In the genomic region with DNA sequence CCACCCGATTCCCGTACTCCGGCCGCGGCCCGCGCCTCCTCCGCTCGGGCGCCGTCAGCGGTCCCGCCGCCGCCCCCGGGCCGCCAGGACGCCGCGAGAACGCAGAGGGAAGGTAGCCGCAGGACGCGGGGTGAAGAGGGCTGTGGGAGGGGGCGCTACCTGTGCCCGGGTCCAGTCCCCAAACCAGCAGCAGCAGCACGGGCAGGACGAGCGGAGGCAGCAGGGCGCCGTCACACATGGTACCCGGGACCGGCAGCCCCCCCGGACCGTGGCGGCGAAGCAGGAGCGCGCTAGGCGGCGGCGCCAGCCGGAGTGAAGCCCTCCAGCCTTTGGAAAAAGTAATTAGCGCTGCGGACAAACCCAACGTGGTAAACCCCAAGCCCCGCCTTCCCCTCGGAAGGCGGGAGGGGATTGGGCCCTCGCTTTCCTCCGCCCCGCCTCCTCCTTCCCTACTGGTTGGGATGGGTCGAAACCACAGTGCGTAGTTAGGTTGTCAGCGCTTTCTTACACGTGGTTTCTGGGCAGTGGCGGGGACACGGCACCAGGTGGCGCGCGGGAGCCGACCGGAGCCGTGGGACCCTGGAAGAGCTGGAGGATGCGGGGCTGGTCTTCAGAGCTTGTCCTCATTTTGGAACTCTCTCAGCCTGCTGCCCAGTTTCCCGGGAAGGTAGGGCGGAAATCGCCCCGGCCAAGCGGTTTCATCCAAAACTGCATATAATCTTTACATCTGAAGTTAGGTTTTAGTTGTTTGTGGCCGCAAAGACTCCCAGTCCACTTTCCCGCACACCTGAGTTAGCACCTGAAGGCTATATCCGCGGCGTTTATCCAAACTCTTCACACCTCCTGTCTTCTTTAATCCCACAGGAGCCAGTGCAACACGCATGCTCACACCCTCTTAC, we compare ENCODE assay signal across 8 cellular contexts. TPM values are rescaled to one million over a fixed set of nuclear protein-coding genes. Genes with fewer than 3 reads are reported as not detected.
DNase-seq lines count a peak whose midpoint lies in the region; ATAC-seq and FAIRE-seq lines count a peak whose summit lies in the region.

A gene with protein sequence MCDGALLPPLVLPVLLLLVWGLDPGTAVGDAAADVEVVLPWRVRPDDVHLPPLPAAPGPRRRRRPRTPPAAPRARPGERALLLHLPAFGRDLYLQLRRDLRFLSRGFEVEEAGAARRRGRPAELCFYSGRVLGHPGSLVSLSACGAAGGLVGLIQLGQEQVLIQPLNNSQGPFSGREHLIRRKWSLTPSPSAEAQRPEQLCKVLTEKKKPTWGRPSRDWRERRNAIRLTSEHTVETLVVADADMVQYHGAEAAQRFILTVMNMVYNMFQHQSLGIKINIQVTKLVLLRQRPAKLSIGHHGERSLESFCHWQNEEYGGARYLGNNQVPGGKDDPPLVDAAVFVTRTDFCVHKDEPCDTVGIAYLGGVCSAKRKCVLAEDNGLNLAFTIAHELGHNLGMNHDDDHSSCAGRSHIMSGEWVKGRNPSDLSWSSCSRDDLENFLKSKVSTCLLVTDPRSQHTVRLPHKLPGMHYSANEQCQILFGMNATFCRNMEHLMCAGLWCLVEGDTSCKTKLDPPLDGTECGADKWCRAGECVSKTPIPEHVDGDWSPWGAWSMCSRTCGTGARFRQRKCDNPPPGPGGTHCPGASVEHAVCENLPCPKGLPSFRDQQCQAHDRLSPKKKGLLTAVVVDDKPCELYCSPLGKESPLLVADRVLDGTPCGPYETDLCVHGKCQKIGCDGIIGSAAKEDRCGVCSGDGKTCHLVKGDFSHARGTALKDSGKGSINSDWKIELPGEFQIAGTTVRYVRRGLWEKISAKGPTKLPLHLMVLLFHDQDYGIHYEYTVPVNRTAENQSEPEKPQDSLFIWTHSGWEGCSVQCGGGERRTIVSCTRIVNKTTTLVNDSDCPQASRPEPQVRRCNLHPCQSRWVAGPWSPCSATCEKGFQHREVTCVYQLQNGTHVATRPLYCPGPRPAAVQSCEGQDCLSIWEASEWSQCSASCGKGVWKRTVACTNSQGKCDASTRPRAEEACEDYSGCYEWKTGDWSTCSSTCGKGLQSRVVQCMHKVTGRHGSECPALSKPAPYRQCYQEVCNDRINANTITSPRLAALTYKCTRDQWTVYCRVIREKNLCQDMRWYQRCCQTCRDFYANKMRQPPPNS (minus strand): TSS at position 314 of the 899 bp plus-strand sequence. CDS start 76 bp downstream, at position 238.

- peak; percentile 95 for DNase-seq in NCI-H774 (lab: John Stamatoyannopoulos, UW)
- peak; percentile 92 for DNase-seq in activated CD8-positive, alpha-beta memory T cell treated with anti-CD3 and anti-CD28 coated beads, Interleukin-2, amount 50 U/mL, for 1 hour (ENCODE audit: extremely low read depth)
- DNase-seq in mesendoderm: peak; percentile 97
- peak; percentile 90 for DNase-seq in stimulated activated CD8-positive, alpha-beta memory T cell treated with anti-CD3 and anti-CD28 coated beads, Interleukin-12 subunit alpha, Interleukin-12 subunit beta, amount 100 ng/mL, for 1 hour (ENCODE audit: low read depth)

- H3K23ac ChIP-seq in mesendoderm (ENCODE audit: low read length): no peak within 1 kb of the TSS

- no peak within 1 kb of the TSS for H3K9ac ChIP-seq in mesendoderm (ENCODE audit: low read length)

- peak within 1 kb of the TSS; percentile 80 for H3K4me2 ChIP-seq in mesendoderm (ENCODE audit: low read length)

- no peaks in the 10 kb centered on the region for H3K79me2 ChIP-seq in ACC112 (ENCODE audit: control insufficient read depth, insufficient read depth, low read length, unreplicated experiment)
- no peaks in the 10 kb centered on the region for H3K79me2 ChIP-seq in mesendoderm (ENCODE audit: control insufficient read depth, insufficient read depth, low read length)

- no peaks in the 10 kb centered on the region for H3K79me1 ChIP-seq in mesendoderm (ENCODE audit: low read length)

- no peak within 1 kb of the TSS for H3K4ac ChIP-seq in mesendoderm (ENCODE audit: low read depth, low read length)

- peak within 1 kb of the TSS; percentile 43; the same call in 1 of the 2 replicates for H3K4me3 ChIP-seq in ACC112 (ENCODE audit: low read depth, low read length)
- peak within 1 kb of the TSS; percentile 22 for H3K4me3 ChIP-seq in mesendoderm (ENCODE audit: low read length)

- H4K5ac ChIP-seq in mesendoderm (ENCODE audit: low read length): no peak within 1 kb of the TSS

- H2AK5ac ChIP-seq in mesendoderm (ENCODE audit: low read length): no peak within 1 kb of the TSS

- no peak within 1 kb of the TSS for H2BK15ac ChIP-seq in mesendoderm (replicated peaks; ENCODE audit: low read depth)

- no peak within 1 kb of the TSS for H4K8ac ChIP-seq in mesendoderm (ENCODE audit: low read depth, low read length)

- no peak within 1 kb of the TSS for H2BK120ac ChIP-seq in mesendoderm (ENCODE audit: low read depth, low read length)

- H3K27me3 ChIP-seq in ACC112 (ENCODE audit: insufficient read depth, low read length) (peaks cover 13% of the 10 kb centered on the region), mesendoderm (ENCODE audit: insufficient read depth, low read length, poor library complexity) (peaks cover 2% of the 10 kb centered on the region)

- FAIRE-seq in endometrium (lab: Jason Lieb, UNC): peak; percentile 98

- H3K36me3 ChIP-seq in ACC112 (ENCODE audit: insufficient read depth, low read length) (no peaks in the 10 kb centered on the region), mesendoderm (ENCODE audit: control insufficient read depth, insufficient read depth, low read length) (no peaks in the 10 kb centered on the region)

- H3K27ac ChIP-seq in ACC112 (ENCODE audit: low read depth, low read length) (no peak within 1 kb of the TSS), mesendoderm (ENCODE audit: low read depth, low read length) (no peak within 1 kb of the TSS)

- peak within 1 kb of the TSS; percentile 60 for H3K56ac ChIP-seq in mesendoderm (ENCODE audit: low read length)

- no peak within 1 kb of the TSS for H3K18ac ChIP-seq in mesendoderm (ENCODE audit: low read length)

- ATAC-seq in GM18873 (IDR thresholded peaks at IDR 0.05; ENCODE audit: low FRiP score, unreplicated experiment) (peak; percentile 92), HG03159 (IDR thresholded peaks at IDR 0.05; ENCODE audit: unreplicated experiment) (peak; percentile 97)

- no peak within 1 kb of the TSS for H2BK5ac ChIP-seq in mesendoderm (ENCODE audit: low read length)

- WGBS in mesendoderm (ENCODE audit: extremely low coverage, insufficient coverage, low lambda C conversion rate): no CpG with 5 or more reads among the region's 76 CpGs

- H3K4me1 ChIP-seq in ACC112 (ENCODE audit: control insufficient read depth, insufficient read depth, low read length, unreplicated experiment) (no peaks in the 10 kb centered on the region), mesendoderm (ENCODE audit: control insufficient read depth, low read depth, low read length) (no peaks in the 10 kb centered on the region)

- H2AFZ ChIP-seq in ACC112 (ENCODE audit: low read length, unreplicated experiment): no peak within 1 kb of the TSS

RNA-seq across cellular contexts. Expression of the gene that starts here (rescaled TPM):
- polyA plus RNA-seq in mesendoderm (2013, experiment 1 of 2): 2.0 TPM
- polyA plus RNA-seq in mesendoderm (2013, experiment 2 of 2): 1.8 TPM
